In the genomic region with DNA sequence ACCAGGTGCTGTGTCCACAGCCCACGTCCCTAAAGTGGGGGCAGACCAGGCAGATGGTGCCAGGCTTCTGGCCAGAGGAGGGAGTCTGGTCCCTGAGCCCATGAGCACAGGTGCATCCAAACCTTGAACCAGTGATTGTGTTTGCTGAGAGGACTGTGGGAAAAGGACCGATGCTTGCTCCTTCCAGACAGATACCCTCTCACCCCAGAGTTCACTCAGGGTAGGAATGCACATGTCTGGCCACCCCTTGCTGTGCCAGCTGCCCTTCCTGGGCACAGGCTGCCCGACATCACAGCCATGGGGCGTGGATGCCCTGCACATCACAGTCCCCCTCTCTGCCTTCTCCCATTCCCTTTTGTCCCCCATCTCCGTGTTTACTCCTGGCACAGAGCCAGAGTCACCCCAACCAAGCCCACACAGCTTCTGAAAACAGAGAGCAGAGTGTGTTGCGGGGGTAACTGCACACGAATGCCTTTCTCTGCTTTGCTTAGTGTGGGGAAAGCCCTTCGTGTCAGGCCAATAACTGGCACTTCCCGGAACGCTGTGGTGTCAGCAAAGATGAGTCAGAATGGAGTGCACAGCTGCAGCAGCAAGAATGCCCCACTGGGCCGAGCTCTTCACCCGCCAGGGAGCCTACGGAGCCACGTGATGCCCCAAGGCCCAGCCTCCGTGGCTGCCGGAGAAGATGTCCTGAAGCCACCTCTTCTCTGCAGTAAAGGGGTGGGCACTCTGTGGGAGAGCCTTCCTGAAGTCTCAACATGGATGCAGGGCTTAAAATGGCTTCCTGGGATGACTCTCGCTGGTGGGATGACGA, we compare ENCODE assay signal across 8 cellular contexts. TPM values are rescaled to one million over a fixed set of nuclear protein-coding genes. Genes with fewer than 3 reads are reported as not detected.
DNase-seq lines count a peak whose midpoint lies in the region; ATAC-seq, FAIRE-seq and TF ChIP-seq lines count a peak whose summit lies in the region.

No MANE protein-coding gene starts in this region.

- ATAC-seq in HG03457 (IDR thresholded peaks at IDR 0.05; ENCODE audit: unreplicated experiment), result no peak

- peak overlapping the region; percentile 2; the same call in 1 of the 2 replicates for H3K27ac ChIP-seq in HEK293 (ENCODE audit: extremely low read depth, low read depth, low read length)

- no peaks in the 10 kb centered on the region for H3K9me3 ChIP-seq in HEK293 (ENCODE audit: control insufficient read depth, insufficient read depth, low read depth, low read length)

- CTCF ChIA-PET in HEK293 (lab: Yijun Ruan, JAX), result interaction anchor here (0.9 to 9.0 kb wide), 4 partner anchors 12 to 41 kb away, joined by 3 to 98 read pairs (median 24); no protein-coding TSS in a partner anchor

- TF ChIP-seq POLR2A in GM12892 (IDR thresholded peaks at IDR 0.05; ENCODE audit: low read depth, low read length), result peak; percentile 14; the same call in 1 of the 2 replicates

- H3K4me1 ChIP-seq in HEK293 (ENCODE audit: control insufficient read depth, insufficient read depth, low read length), result peaks cover 24% of the 10 kb centered on the region

- H3K4me3 ChIP-seq in HEK293 (ENCODE audit: low read depth, low read length), result no peak overlapping the region

- peak; percentile 100 for FAIRE-seq in GM12892 (lab: Jason Lieb, UNC)

- DNase-seq in GM12892 (ENCODE audit: insufficient read length) (peak; percentile 92), NCI-H1694 (lab: John Stamatoyannopoulos, UW) (peak; percentile 40), dedifferentiated amniotic fluid mesenchymal stem cell (ENCODE audit: extremely low spot score) (peak; percentile 96), mesenteric fat pad (ENCODE audit: low spot score) (peak; percentile 93)
- DNase-seq in activated CD4-positive, alpha-beta T cell treated with anti-CD3 and anti-CD28 coated beads for 1 hour, result peak; percentile 42
- peak; percentile 70 for DNase-seq in stimulated activated CD8-positive, alpha-beta memory T cell treated with anti-CD3 and anti-CD28 coated beads, Interleukin-4, amount 100 ng/mL, for 48 hours

- TF ChIP-seq CTCF in HEK293 (tag by site-specific recombination; IDR thresholded peaks at IDR 0.05), result 0 out of 2 replicates have a peak, but pooled peaks have one; percentile 22

- POLR2A ChIA-PET in HEK293 (lab: Yijun Ruan, JAX), result interaction anchor here (0.8 to 2.4 kb wide), 5 partner anchors 12 to 121 kb away, joined by 3 to 7 read pairs (median 4); a partner anchor contains a TSS

- peaks cover 0 to 39% of the 10 kb centered on the region in 2 experiments; a peak in 1 of 3 replicates for H3K36me3 ChIP-seq in HEK293 (ENCODE audit: control insufficient read depth in 2 of 2, insufficient read depth in 1 of 2, low read length in 2 of 2)

TF ChIP-seq in HEK293, 187 proteins besides CTCF, POLR2A, EP300 and RAD21 (continues in another document):
- peak; percentile 58 for TF ChIP-seq ZNF366 (tag by site-specific recombination; conservative IDR thresholded peaks at IDR 0.05)
- TF ChIP-seq TCF7L2 (IDR thresholded peaks at IDR 0.05; ENCODE audit: borderline replicate concordance, low read depth, low read length), result no peak
- TF ChIP-seq ZBTB48 (tag by site-specific recombination; IDR thresholded peaks at IDR 0.05), result no peak
- TF ChIP-seq ZBTB17 (tag by site-specific recombination; IDR thresholded peaks at IDR 0.05), result peak; percentile 41; the same call in 1 of the 2 replicates
- 0 out of 2 replicates have a peak, but pooled peaks have one; percentile 49 for TF ChIP-seq ZNF24 (tag by site-specific recombination; IDR thresholded peaks at IDR 0.05)
- peak; percentile 85 for TF ChIP-seq GLIS2 (tag by site-specific recombination; IDR thresholded peaks at IDR 0.05)
- peak; percentile 56; the same call in 1 of the 2 replicates for TF ChIP-seq SP7 (tag by site-specific recombination; IDR thresholded peaks at IDR 0.05)
- TF ChIP-seq, protein P1, sequence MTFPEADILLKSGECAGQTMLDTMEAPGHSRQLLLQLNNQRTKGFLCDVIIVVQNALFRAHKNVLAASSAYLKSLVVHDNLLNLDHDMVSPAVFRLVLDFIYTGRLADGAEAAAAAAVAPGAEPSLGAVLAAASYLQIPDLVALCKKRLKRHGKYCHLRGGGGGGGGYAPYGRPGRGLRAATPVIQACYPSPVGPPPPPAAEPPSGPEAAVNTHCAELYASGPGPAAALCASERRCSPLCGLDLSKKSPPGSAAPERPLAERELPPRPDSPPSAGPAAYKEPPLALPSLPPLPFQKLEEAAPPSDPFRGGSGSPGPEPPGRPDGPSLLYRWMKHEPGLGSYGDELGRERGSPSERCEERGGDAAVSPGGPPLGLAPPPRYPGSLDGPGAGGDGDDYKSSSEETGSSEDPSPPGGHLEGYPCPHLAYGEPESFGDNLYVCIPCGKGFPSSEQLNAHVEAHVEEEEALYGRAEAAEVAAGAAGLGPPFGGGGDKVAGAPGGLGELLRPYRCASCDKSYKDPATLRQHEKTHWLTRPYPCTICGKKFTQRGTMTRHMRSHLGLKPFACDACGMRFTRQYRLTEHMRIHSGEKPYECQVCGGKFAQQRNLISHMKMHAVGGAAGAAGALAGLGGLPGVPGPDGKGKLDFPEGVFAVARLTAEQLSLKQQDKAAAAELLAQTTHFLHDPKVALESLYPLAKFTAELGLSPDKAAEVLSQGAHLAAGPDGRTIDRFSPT (tag by site-specific recombination; IDR thresholded peaks at IDR 0.05), result peak; percentile 33; the same call in 1 of the 2 replicates
- peak; percentile 91 for TF ChIP-seq ZIC2 (tag by site-specific recombination; IDR thresholded peaks at IDR 0.05)
- TF ChIP-seq ZNF341 (tag by site-specific recombination; IDR thresholded peaks at IDR 0.05; ENCODE audit: low read depth), result 0 out of 2 replicates have a peak, but pooled peaks have one; percentile 20
- TF ChIP-seq, protein P2, sequence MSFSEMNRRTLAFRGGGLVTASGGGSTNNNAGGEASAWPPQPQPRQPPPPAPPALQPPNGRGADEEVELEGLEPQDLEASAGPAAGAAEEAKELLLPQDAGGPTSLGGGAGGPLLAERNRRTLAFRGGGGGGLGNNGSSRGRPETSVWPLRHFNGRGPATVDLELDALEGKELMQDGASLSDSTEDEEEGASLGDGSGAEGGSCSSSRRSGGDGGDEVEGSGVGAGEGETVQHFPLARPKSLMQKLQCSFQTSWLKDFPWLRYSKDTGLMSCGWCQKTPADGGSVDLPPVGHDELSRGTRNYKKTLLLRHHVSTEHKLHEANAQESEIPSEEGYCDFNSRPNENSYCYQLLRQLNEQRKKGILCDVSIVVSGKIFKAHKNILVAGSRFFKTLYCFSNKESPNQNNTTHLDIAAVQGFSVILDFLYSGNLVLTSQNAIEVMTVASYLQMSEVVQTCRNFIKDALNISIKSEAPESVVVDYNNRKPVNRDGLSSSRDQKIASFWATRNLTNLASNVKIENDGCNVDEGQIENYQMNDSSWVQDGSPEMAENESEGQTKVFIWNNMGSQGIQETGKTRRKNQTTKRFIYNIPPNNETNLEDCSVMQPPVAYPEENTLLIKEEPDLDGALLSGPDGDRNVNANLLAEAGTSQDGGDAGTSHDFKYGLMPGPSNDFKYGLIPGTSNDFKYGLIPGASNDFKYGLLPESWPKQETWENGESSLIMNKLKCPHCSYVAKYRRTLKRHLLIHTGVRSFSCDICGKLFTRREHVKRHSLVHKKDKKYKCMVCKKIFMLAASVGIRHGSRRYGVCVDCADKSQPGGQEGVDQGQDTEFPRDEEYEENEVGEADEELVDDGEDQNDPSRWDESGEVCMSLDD (tag by site-specific recombination; IDR thresholded peaks at IDR 0.05), result no peak
- no peak for TF ChIP-seq ZSCAN23 (tag by site-specific recombination; IDR thresholded peaks at IDR 0.05)
- TF ChIP-seq KLF10 (tag by site-specific recombination; IDR thresholded peaks at IDR 0.05), result 0 out of 2 replicates have a peak, but pooled peaks have one; percentile 33
- TF ChIP-seq ZNF624 (tag by site-specific recombination; IDR thresholded peaks at IDR 0.05), result no peak
- 0 out of 2 replicates have a peak, but pooled peaks have one; percentile 23 for TF ChIP-seq ZXDB (tag by site-specific recombination; IDR thresholded peaks at IDR 0.05)
- TF ChIP-seq, protein P3, sequence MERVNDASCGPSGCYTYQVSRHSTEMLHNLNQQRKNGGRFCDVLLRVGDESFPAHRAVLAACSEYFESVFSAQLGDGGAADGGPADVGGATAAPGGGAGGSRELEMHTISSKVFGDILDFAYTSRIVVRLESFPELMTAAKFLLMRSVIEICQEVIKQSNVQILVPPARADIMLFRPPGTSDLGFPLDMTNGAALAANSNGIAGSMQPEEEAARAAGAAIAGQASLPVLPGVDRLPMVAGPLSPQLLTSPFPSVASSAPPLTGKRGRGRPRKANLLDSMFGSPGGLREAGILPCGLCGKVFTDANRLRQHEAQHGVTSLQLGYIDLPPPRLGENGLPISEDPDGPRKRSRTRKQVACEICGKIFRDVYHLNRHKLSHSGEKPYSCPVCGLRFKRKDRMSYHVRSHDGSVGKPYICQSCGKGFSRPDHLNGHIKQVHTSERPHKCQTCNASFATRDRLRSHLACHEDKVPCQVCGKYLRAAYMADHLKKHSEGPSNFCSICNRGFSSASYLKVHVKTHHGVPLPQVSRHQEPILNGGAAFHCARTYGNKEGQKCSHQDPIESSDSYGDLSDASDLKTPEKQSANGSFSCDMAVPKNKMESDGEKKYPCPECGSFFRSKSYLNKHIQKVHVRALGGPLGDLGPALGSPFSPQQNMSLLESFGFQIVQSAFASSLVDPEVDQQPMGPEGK (tag by site-specific recombination; IDR thresholded peaks at IDR 0.05), result peak; percentile 53; the same call in 1 of the 2 replicates
- peak; percentile 34; the same call in 1 of the 2 replicates for TF ChIP-seq ZNF654 (tag by site-specific recombination; IDR thresholded peaks at IDR 0.05; ENCODE audit: low read depth)
- peak; percentile 86 for TF ChIP-seq GLIS1 (tag by site-specific recombination; IDR thresholded peaks at IDR 0.05)
- peak; percentile 50 for TF ChIP-seq ZBTB8A (tag by site-specific recombination; IDR thresholded peaks at IDR 0.05)
- peak; percentile 82 for TF ChIP-seq ZNF660 (tag by site-specific recombination; IDR thresholded peaks at IDR 0.05)
- no peak for TF ChIP-seq ZNF544 (tag by site-specific recombination; IDR thresholded peaks at IDR 0.05)
- TF ChIP-seq OSR2 (tag by site-specific recombination; IDR thresholded peaks at IDR 0.05), result peak; percentile 41; the same call in 1 of the 2 replicates
- no peak for TF ChIP-seq ZNF10 (tag by site-specific recombination; IDR thresholded peaks at IDR 0.05)
- TF ChIP-seq ZEB2 (tag by site-specific recombination; IDR thresholded peaks at IDR 0.05), result peak; percentile 73
- TF ChIP-seq ZNF2 (tag by site-specific recombination; IDR thresholded peaks at IDR 0.05), result peak; percentile 42; the same call in 1 of the 2 replicates
- TF ChIP-seq SP2 (tag by site-specific recombination; IDR thresholded peaks at IDR 0.05), result peak; percentile 42
- no peak for TF ChIP-seq ZNF664 (tag by site-specific recombination; IDR thresholded peaks at IDR 0.05)
- peak; percentile 82 for TF ChIP-seq PRDM1 (tag by site-specific recombination; IDR thresholded peaks at IDR 0.05)

RNA-seq across cellular contexts. Expression of a gene that starts 7.6 kb away (rescaled TPM):
- polyA plus RNA-seq in GM12892 (2012; ENCODE audit: missing spikeins), result 28.6 TPM
- total RNA-seq in mesenteric fat pad, result 69.4 TPM

RNA-seq across cellular contexts. Expression of a gene that starts 57.5 kb away (rescaled TPM):
- polyA plus RNA-seq in GM12892 (2012; ENCODE audit: missing spikeins), result 105 TPM
- total RNA-seq in mesenteric fat pad, result 96.1 TPM

Comparison
In these comparisons a context has a peak if more than half of its experiments do, and no peak if none do; other contexts are left out.
1. DNase-seq: peak in every context shown above with its lines; median percentile 96 in dedifferentiated amniotic fluid mesenchymal stem cell; 93 in mesenteric fat pad; 92 in GM12892; 70 in stimulated activated CD8-positive, alpha-beta memory T cell treated with anti-CD3 and anti-CD28 coated beads, Interleukin-4, amount 100 ng/mL, for 48 hours; 42 in activated CD4-positive, alpha-beta T cell treated with anti-CD3 and anti-CD28 coated beads for 1 hour; 40 in NCI-H1694.